ENCODE assay signal across 9 cellular contexts in the genomic region with DNA sequence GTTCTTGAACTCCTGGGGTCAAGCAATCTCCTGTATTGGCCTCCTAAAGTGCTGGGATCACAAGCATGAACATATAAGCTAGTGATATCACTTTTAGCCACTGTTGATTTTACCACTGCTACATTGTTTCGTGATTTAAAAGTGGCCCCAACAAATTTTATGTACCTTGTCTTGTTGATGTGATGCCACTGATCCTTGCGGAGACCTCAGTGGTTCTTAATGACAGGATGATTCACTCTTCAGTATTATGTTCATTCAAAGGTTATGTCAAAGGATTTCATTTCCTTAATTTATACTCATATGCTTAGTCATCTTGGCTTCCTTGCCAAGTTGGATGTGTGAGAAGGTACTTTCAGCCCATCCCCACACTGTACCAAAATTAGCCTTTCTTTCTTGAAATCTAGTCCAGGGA. TPM values are rescaled to one million over a fixed set of nuclear protein-coding genes. Genes with fewer than 3 reads are reported as not detected.
A peak's percentile ranks its signal among the peaks of the same experiment; 100 is the strongest.
DNase-seq lines count a peak whose midpoint lies in the region; ATAC-seq, FAIRE-seq and TF ChIP-seq lines count a peak whose summit lies in the region.
"Had no signal": no experiment of that assay in that cellular context is flagged by ENCODE, and none has a peak within 500 bp of the region (broad histone marks: within the 10 kb centered on the region; RNA-seq: fewer than 3 reads in every experiment).

No MANE protein-coding gene starts in this region.

- peak; percentile 80 for DNase-seq in A172 (ENCODE audit: low spot score)
- no peak for DNase-seq in GM12891 (ENCODE audit: insufficient read length, low spot score)
- DNase-seq in fibroblast of lung (ENCODE audit: low read depth in 2 of 2), result peak; percentile 86 to 93
- no peak for DNase-seq in GOT3 (lab: John Stamatoyannopoulos, UW)
- no peak for DNase-seq in GM19240 (ENCODE audit: insufficient read length, low spot score)
- DNase-seq in activated effector memory CD4-positive, alpha-beta T cell treated with anti-CD3 and anti-CD28 coated beads, Interleukin-2, amount 50 U/mL, for 16 hours, result no peak
- DNase-seq: aorta had no signal

- H3K27ac ChIP-seq in fibroblast of lung (ENCODE audit: insufficient read depth, low read length), result no peak overlapping the region

- no peak for TF ChIP-seq CTCF in fibroblast of lung (conservative IDR thresholded peaks at IDR 0.05 in 1 of 2, IDR thresholded peaks at IDR 0.05 in 1 of 2; ENCODE audit: low read depth in 1 of 2, low read length in 2 of 2)

- H3K9ac ChIP-seq in fibroblast of lung (ENCODE audit: insufficient read depth, low read length), result no peak overlapping the region

- no peak overlapping the region for H3K4me2 ChIP-seq in fibroblast of lung (ENCODE audit: extremely low read depth, insufficient read depth, low read length)

- H3K4me1 ChIP-seq in fibroblast of lung (ENCODE audit: control insufficient read depth, extremely low read depth, insufficient read depth, low read length), result peaks cover 2% of the 10 kb centered on the region

- H3K27me3 ChIP-seq in fibroblast of lung (ENCODE audit: control insufficient read depth, insufficient read depth, low read length), result no peaks in the 10 kb centered on the region

- no peaks in the 10 kb centered on the region for H3K36me3 ChIP-seq in fibroblast of lung (ENCODE audit: control insufficient read depth, insufficient read depth, low read length)

- H3K79me2 ChIP-seq in fibroblast of lung (ENCODE audit: control insufficient read depth, insufficient read depth, low read length), result no peaks in the 10 kb centered on the region

- no peaks in the 10 kb centered on the region for H4K20me1 ChIP-seq in fibroblast of lung (ENCODE audit: control insufficient read depth, extremely low read depth, insufficient read depth, low read length)

- ATAC-seq in GM21529 (IDR thresholded peaks at IDR 0.05; ENCODE audit: unreplicated experiment), result no peak

- no peaks in the 10 kb centered on the region for H3K9me3 ChIP-seq in fibroblast of lung (ENCODE audit: control insufficient read depth, insufficient read depth, low read depth, low read length)

- no peak overlapping the region for H2AFZ ChIP-seq in fibroblast of lung (ENCODE audit: low read length)

- H3K4me3 ChIP-seq in fibroblast of lung (replicated peaks in 1 of 4; ENCODE audit: control extremely low read depth in 1 of 4, insufficient read depth in 1 of 4, low read depth in 3 of 4, low read length in 4 of 4), result no peak overlapping the region

- TF ChIP-seq POLR2A in GM12891 (IDR thresholded peaks at IDR 0.05; ENCODE audit: low read depth, low read length), result no peak

- FAIRE-seq in GM12891 (lab: Jason Lieb, UNC), result no peak

TF ChIP-seq in GM12891, 5 proteins besides CTCF, POLR2A, EP300 and RAD21:
- peak; percentile 68 for TF ChIP-seq SPI1 (IDR thresholded peaks at IDR 0.05; ENCODE audit: low read depth, low read length)
- no peak for TF ChIP-seq TAF1 (IDR thresholded peaks at IDR 0.05; ENCODE audit: low read depth, low read length)
- TF ChIP-seq PAX5 (IDR thresholded peaks at IDR 0.05; ENCODE audit: insufficient read depth, low read length, severe bottlenecking), result no peak
- TF ChIP-seq POU2F2 (IDR thresholded peaks at IDR 0.05; ENCODE audit: low read depth, low read length), result no peak
- no peak for TF ChIP-seq POLR2AphosphoS5 (IDR thresholded peaks at IDR 0.05; ENCODE audit: low read depth, low read length)

TF ChIP-seq in PFSK-1, 5 proteins besides CTCF, POLR2A, EP300 and RAD21:
- TF ChIP-seq POLR2AphosphoS5 (IDR thresholded peaks at IDR 0.05; ENCODE audit: low read depth, low read length) (peak; percentile 36; the same call in 1 of the 2 replicates), FOXP2 (optimal IDR thresholded peaks at IDR 0.05; ENCODE audit: borderline replicate concordance, extremely low read depth, extremely low read length, insufficient read depth) (no peak)

RNA-seq across cellular contexts. Expression of a gene that starts 12.1 kb away (rescaled TPM):
- total RNA-seq in A172 (2014; rRNA removed; shearing (Covaris generic)), result 12.5 and 14.6 TPM in 2 replicates
- 3.8 TPM for polyA plus RNA-seq in GM12891 (2012; ENCODE audit: low read depth, missing spikeins)
- 15.3 TPM for polyA plus RNA-seq in PFSK-1 (2012; ENCODE audit: insufficient read length, low read depth)
- 18.5 and 22.0 TPM in 2 replicates for total RNA-seq in fibroblast of lung
- polyA plus RNA-seq in fibroblast of lung, result 28.3 and 32.6 TPM in 2 replicates
- polyA plus RNA-seq in fibroblast of lung (2012), result 15.4 and 17.2 TPM in 2 replicates
- polyA minus RNA-seq in fibroblast of lung (ENCODE audit: low replicate concordance), result 2.7 and 5.5 TPM in 2 replicates

Comparison
In these comparisons a context has a peak if more than half of its experiments do, and no peak if none do; other contexts are left out.
1. DNase-seq: peak in A172 (single experiment) and fibroblast of lung (2 of 2); none in GM12891 (single experiment), GOT3 (single experiment), GM19240 (single experiment) and activated effector memory CD4-positive, alpha-beta T cell treated with anti-CD3 and anti-CD28 coated beads, Interleukin-2, amount 50 U/mL, for 16 hours (single experiment).